In the genomic region with DNA sequence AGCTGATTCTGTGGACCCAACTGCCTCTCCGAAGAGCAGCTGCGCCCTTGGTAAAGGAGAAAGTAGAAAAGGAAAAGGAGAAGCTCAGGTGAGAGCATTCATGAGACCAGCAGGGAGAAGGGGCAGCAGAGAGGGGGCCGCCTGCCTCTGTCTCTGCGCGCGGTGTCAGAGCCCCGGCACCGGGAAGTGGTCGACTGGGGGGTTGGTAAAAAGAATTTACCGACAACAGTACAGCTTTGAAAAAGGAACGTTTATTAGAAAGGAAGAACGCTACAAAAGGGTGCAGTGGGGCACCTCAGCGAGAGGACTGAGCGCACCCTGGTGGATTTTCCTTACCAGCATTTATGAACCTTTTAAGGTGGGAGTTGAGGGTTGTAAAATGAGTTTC, we compare ENCODE assay signal across 1 cellular context.
TF ChIP-seq lines count a peak whose summit lies in the region.

No MANE protein-coding gene starts in this region.

TF ChIP-seq in HCT116, 20 proteins besides CTCF, POLR2A, EP300 and RAD21 (continued from another document):
- TF ChIP-seq, protein P1, sequence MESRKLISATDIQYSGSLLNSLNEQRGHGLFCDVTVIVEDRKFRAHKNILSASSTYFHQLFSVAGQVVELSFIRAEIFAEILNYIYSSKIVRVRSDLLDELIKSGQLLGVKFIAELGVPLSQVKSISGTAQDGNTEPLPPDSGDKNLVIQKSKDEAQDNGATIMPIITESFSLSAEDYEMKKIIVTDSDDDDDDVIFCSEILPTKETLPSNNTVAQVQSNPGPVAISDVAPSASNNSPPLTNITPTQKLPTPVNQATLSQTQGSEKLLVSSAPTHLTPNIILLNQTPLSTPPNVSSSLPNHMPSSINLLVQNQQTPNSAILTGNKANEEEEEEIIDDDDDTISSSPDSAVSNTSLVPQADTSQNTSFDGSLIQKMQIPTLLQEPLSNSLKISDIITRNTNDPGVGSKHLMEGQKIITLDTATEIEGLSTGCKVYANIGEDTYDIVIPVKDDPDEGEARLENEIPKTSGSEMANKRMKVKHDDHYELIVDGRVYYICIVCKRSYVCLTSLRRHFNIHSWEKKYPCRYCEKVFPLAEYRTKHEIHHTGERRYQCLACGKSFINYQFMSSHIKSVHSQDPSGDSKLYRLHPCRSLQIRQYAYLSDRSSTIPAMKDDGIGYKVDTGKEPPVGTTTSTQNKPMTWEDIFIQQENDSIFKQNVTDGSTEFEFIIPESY (IDR thresholded peaks at IDR 0.05; ENCODE audit: extremely low read depth, insufficient replicate concordance, low read length), result no peak
TF ChIP-seq in HCT116: peak in this region for 0.
